8 cellular contexts compared by ENCODE assay signal in the genomic region with DNA sequence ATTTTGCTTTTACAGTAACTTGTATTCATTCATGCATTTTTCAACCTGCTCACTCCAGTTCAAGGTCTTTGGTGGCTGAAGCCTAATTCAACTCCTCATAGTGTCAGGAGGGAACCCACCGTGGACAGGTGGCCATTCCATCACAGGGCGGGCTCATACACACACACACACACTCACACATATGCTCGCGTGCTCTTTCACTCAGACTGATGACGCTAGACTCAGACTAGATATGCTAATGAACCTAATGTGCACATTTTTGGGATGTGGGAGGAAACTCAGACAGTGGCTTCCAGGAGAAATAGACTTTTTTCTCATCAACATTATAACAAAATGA. TPM values are rescaled to one million over a fixed set of nuclear protein-coding genes. Genes with fewer than 3 reads are reported as not detected.
DNase-seq lines count a peak whose midpoint lies in the region; ATAC-seq and TF ChIP-seq lines count a peak whose summit lies in the region.

No MANE protein-coding gene starts in this region.

- peak; percentile 3 for DNase-seq in AG10803 (ENCODE audit: low read depth)
- peak; percentile 69 for DNase-seq in NCI-H2227 (lab: John Stamatoyannopoulos, UW; ENCODE audit: unreplicated experiment)
- no peak for DNase-seq in MCF 10A (ENCODE audit: unreplicated experiment)
- no peak for DNase-seq in lower leg skin (ENCODE audit: low spot score in 2 of 2)
- DNase-seq in SK-N-DZ (ENCODE audit: low spot score), result no peak

- no peaks in the 10 kb centered on the region for H3K27me3 Mint-ChIP-seq in MCF 10A (ENCODE audit: insufficient read depth, unreplicated experiment)

- POLR2A ChIA-PET in MCF 10A (lab: Yijun Ruan, JAX), result interaction anchor here (0.6 to 5.5 kb wide), 3 partner anchors 18 to 29 kb away, joined by 3 to 37 read pairs (median 8); no protein-coding TSS in a partner anchor

- peaks cover 14% of the 10 kb centered on the region for H3K4me1 Mint-ChIP-seq in MCF 10A (ENCODE audit: insufficient read depth, unreplicated experiment)

- intact Hi-C loops in MCF 10A (cut with micrococcal nuclease), result no loop called here
- intact Hi-C loops in lower leg skin (cut with DNase I; ENCODE audit: low total_unique reads), result no loop called here

- 8 to 17% methylated on average over 5 of the region's 5 CpGs for WGBS in lower leg skin, 2 donors
- 61% methylated on average over 5 of the region's 5 CpGs for WGBS in thymus

- H3K4me3 ChIP-seq in AG10803 (ENCODE audit: low read length) (peak overlapping the region; percentile 70), lower leg skin (ENCODE audit: low read depth, poor library complexity, severe bottlenecking) (peak overlapping the region; percentile 59), thymus (ENCODE audit: low read length) (peak overlapping the region; percentile 57)

- H3K36me3 ChIP-seq in thymus (ENCODE audit: control insufficient read depth, insufficient read depth), result no peaks in the 10 kb centered on the region

- peaks cover 13% of the 10 kb centered on the region for H3K36me3 Mint-ChIP-seq in MCF 10A (ENCODE audit: insufficient read depth, unreplicated experiment)

- TF ChIP-seq CTCF in AG10803 (conservative IDR thresholded peaks at IDR 0.05; ENCODE audit: low read length) (no peak), MCF 10A (IDR thresholded peaks at IDR 0.05; ENCODE audit: unreplicated experiment) (no peak), lower leg skin (IDR thresholded peaks at IDR 0.05) (no peak)

- H3K27ac Mint-ChIP-seq in MCF 10A (ENCODE audit: low read depth, unreplicated experiment), result no peak overlapping the region

- ATAC-seq in GM19023 (IDR thresholded peaks at IDR 0.05; ENCODE audit: unreplicated experiment) (peak; percentile 25), GM18520 (IDR thresholded peaks at IDR 0.05; ENCODE audit: unreplicated experiment) (no peak)

- H3K9me3 ChIP-seq in thymus (ENCODE audit: control insufficient read depth), result no peaks in the 10 kb centered on the region

- no peaks in the 10 kb centered on the region for H3K27me3 ChIP-seq in thymus (ENCODE audit: control insufficient read depth, insufficient read depth)

- CTCF ChIA-PET in MCF 10A (lab: Yijun Ruan, JAX), result interaction anchor here (1.6 kb wide), 1 partner anchor 23 kb away, joined by 5 read pairs; no protein-coding TSS in a partner anchor

- peaks cover 3% of the 10 kb centered on the region for H3K4me1 ChIP-seq in thymus (ENCODE audit: control insufficient read depth, insufficient read depth, low read length)

- no peak for TF ChIP-seq POLR2A in lower leg skin (IDR thresholded peaks at IDR 0.05)

- no TSS peak for BruUV-seq in MCF 10A (replicated peaks; lab: Mats Ljungman, UMichigan)

- no peaks in the 10 kb centered on the region for H3K9me3 Mint-ChIP-seq in MCF 10A (ENCODE audit: unreplicated experiment)

- peak overlapping the region; percentile 96 for H3K27ac ChIP-seq in thymus (ENCODE audit: low read depth)

- peak overlapping the region; percentile 68 for H3K4me3 Mint-ChIP-seq in MCF 10A (ENCODE audit: unreplicated experiment)

RNA-seq across cellular contexts. Expression of a gene that starts 56.7 kb away (rescaled TPM):
- total RNA-seq in MCF 10A (2022) (68.8 and 68.9 TPM in 2 replicates), lower leg skin (10 to 100 TPM; 32.2 to 38.9 (median 35.6) TPM)
- polyA plus RNA-seq in thymus, result 67.9 TPM
- polyA plus RNA-seq in SK-N-DZ (2014; cell fraction: cytosol; rRNA removed), result 74.0 and 84.2 TPM in 2 replicates
- polyA plus RNA-seq in SK-N-DZ (2014; cell fraction: nucleus; rRNA removed), result 121 and 154 TPM in 2 replicates

Comparison
In these comparisons a context has a peak if more than half of its experiments do, and no peak if none do; other contexts are left out.
1. DNase-seq: peak in AG10803 (single experiment) and NCI-H2227 (single experiment); none in MCF 10A (single experiment), lower leg skin (0 of 2) and SK-N-DZ (single experiment).
2. Peak in every context shown above with its lines, with median percentiles within 50 percentile points of each other: H3K4me3 ChIP-seq.